Comparison of ENCODE assay signal across 8 cellular contexts in genomic region chr4:184805462-184806245, GRCh38. TPM values are rescaled to one million over a fixed set of nuclear protein-coding genes. Genes with fewer than 3 reads are reported as not detected.
DNase-seq lines count a peak whose midpoint lies in the region; ATAC-seq, FAIRE-seq and TF ChIP-seq lines count a peak whose summit lies in the region.

No MANE protein-coding gene starts in this region.

- intact Hi-C loops in HepG2 (cut with micrococcal nuclease; ENCODE audit: unreplicated experiment): loop anchor here (10.0 kb wide), 1 partner anchor 179 kb away; no protein-coding TSS in a partner anchor
- intact Hi-C loops in sigmoid colon (cut with DNase I): no loop called here

- ATAC-seq in GM19328 (IDR thresholded peaks at IDR 0.05; ENCODE audit: unreplicated experiment) (peak; percentile 52), HG03354 (IDR thresholded peaks at IDR 0.05; ENCODE audit: poor library complexity, severe bottlenecking, unreplicated experiment) (peak; percentile 48), HepG2 (peak; percentile 57), GM18907 (IDR thresholded peaks at IDR 0.05; ENCODE audit: unreplicated experiment) (no peak), HG02840 (IDR thresholded peaks at IDR 0.05; ENCODE audit: low FRiP score, unreplicated experiment) (no peak)

- no peak overlapping the region for H3K4me3 ChIP-seq in HepG2 (replicated peaks in 1 of 3; ENCODE audit: insufficient read depth in 1 of 3, low read depth in 2 of 3, low read length in 3 of 3)
- H3K4me3 ChIP-seq in sigmoid colon: no peak overlapping the region

- H3K27ac ChIP-seq in angular gyrus (ENCODE audit: low read depth, low read length) (peak overlapping the region; percentile 90), HepG2 (ENCODE audit: extremely low read length, insufficient read depth, low read length) (no peak overlapping the region), sigmoid colon (peak overlapping the region in 1 of 4 donors; percentile 5)

- H3K4me1 ChIP-seq in HepG2 (ENCODE audit: insufficient read depth, low read length) (peaks cover 51% of the 10 kb centered on the region), sigmoid colon (peaks cover 0 to 53% (median 48%) of the 10 kb centered on the region in 4 donors)

- no peak for TF ChIP-seq RAD21 in HepG2 (CRISPR knock-in tag; IDR thresholded peaks at IDR 0.05)

- in situ Hi-C loops in HepG2 (cut with HindIII; ENCODE audit: extremely low pct_ligation_motif_present, low pct_unique_long_range_greater_than_20kb): no loop called here

- H3K27me3 ChIP-seq in HepG2 (ENCODE audit: control insufficient read depth in 1 of 2, insufficient read depth in 2 of 2, low read length in 2 of 2): no peaks in the 10 kb centered on the region
- no peaks in the 10 kb centered on the region for H3K27me3 ChIP-seq in sigmoid colon

- H4K20me1 ChIP-seq in HepG2 (ENCODE audit: insufficient read depth, low read length): no peaks in the 10 kb centered on the region

- H3K9me3 ChIP-seq in HepG2 (ENCODE audit: low read length): no peaks in the 10 kb centered on the region
- H3K9me3 ChIP-seq in sigmoid colon: no peaks in the 10 kb centered on the region

- peaks cover 6% of the 10 kb centered on the region for H3K79me2 ChIP-seq in HepG2 (ENCODE audit: insufficient read depth, low read length)

- H3K36me3 ChIP-seq in HepG2 (replicated peaks in 1 of 2; ENCODE audit: control insufficient read depth in 1 of 2, insufficient read depth in 2 of 2, low read length in 2 of 2) (peaks cover 0 to 1% of the 10 kb centered on the region in 2 experiments; a peak in 2 of 5 replicates), sigmoid colon (no peaks in the 10 kb centered on the region)

- BruUV-seq in HepG2 (replicated peaks; lab: Mats Ljungman, UMichigan): no TSS peak

- TF ChIP-seq EP300 in HepG2 (IDR thresholded peaks at IDR 0.05; ENCODE audit: low read depth in 2 of 2, low read length in 2 of 2) (no peak), HepG2 (CRISPR knock-in tag; IDR thresholded peaks at IDR 0.05; ENCODE audit: borderline replicate concordance) (no peak), sigmoid colon (IDR thresholded peaks at IDR 0.05) (no peak)

- POLR2A ChIA-PET in HepG2 (lab: Yijun Ruan, JAX): no interaction called here

- DNase-seq in HepG2 (ENCODE audit: low spot score) (no peak), NCI-H446 (lab: John Stamatoyannopoulos, UW) (no peak), sigmoid colon (no peak)

- no peak for TF ChIP-seq POLR2A in HepG2 (IDR thresholded peaks at IDR 0.05; ENCODE audit: insufficient read depth in 1 of 2, low read depth in 2 of 2, low read length in 2 of 2)
- no peak for TF ChIP-seq POLR2A in sigmoid colon (IDR thresholded peaks at IDR 0.05)

- WGBS in HepG2 (ENCODE audit: low lambda C conversion rate): 73% methylated on average over 11 of the region's 12 CpGs
- WGBS in sigmoid colon, 2 donors: 38 to 77% methylated on average over 12 of the region's 12 CpGs

- no peak overlapping the region for H2AFZ ChIP-seq in HepG2 (ENCODE audit: low read length)

- 0 out of 2 replicates have a peak overlapping the region, but pooled peaks have one; percentile 6 for H3K4me2 ChIP-seq in HepG2 (ENCODE audit: low read depth, low read length)

- no peak overlapping the region for H3K9ac ChIP-seq in HepG2 (ENCODE audit: insufficient read depth, low read depth, low read length)

- CTCF ChIA-PET in HepG2 (lab: Yijun Ruan, JAX; ENCODE audit: low intra/inter-chr PET ratio, low total read pairs): no interaction called here

- FAIRE-seq in HepG2 (lab: Jason Lieb, UNC): no peak

- TF ChIP-seq CTCF in HepG2 (CRISPR knock-in tag; IDR thresholded peaks at IDR 0.05): no peak
- TF ChIP-seq CTCF in sigmoid colon (IDR thresholded peaks at IDR 0.05): no peak

TF ChIP-seq in HepG2, 621 proteins besides CTCF, POLR2A, EP300 and RAD21 (continues in another document):
- TF ChIP-seq ZNF24 (IDR thresholded peaks at IDR 0.05) (no peak), USF2 (IDR thresholded peaks at IDR 0.05; ENCODE audit: low read depth, low read length) (0 out of 2 replicates have a peak, but pooled peaks have one; percentile 3), USF2 (CRISPR knock-in tag; IDR thresholded peaks at IDR 0.05; ENCODE audit: borderline replicate concordance) (no peak), RXRA (CRISPR knock-in tag; IDR thresholded peaks at IDR 0.05) (peak; percentile 28; the same call in 1 of the 2 replicates)
- TF ChIP-seq, protein P1, sequence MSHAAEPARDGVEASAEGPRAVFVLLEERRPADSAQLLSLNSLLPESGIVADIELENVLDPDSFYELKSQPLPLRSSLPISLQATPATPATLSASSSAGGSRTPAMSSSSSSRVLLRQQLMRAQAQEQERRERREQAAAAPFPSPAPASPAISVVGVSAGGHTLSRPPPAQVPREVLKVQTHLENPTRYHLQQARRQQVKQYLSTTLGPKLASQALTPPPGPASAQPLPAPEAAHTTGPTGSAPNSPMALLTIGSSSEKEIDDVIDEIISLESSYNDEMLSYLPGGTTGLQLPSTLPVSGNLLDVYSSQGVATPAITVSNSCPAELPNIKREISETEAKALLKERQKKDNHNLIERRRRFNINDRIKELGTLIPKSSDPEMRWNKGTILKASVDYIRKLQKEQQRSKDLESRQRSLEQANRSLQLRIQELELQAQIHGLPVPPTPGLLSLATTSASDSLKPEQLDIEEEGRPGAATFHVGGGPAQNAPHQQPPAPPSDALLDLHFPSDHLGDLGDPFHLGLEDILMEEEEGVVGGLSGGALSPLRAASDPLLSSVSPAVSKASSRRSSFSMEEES (CRISPR knock-in tag; IDR thresholded peaks at IDR 0.05): peak; percentile 33; the same call in 1 of the 2 replicates
- TF ChIP-seq, protein P2, sequence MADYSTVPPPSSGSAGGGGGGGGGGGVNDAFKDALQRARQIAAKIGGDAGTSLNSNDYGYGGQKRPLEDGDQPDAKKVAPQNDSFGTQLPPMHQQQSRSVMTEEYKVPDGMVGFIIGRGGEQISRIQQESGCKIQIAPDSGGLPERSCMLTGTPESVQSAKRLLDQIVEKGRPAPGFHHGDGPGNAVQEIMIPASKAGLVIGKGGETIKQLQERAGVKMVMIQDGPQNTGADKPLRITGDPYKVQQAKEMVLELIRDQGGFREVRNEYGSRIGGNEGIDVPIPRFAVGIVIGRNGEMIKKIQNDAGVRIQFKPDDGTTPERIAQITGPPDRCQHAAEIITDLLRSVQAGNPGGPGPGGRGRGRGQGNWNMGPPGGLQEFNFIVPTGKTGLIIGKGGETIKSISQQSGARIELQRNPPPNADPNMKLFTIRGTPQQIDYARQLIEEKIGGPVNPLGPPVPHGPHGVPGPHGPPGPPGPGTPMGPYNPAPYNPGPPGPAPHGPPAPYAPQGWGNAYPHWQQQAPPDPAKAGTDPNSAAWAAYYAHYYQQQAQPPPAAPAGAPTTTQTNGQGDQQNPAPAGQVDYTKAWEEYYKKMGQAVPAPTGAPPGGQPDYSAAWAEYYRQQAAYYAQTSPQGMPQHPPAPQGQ (CRISPR knock-in tag; IDR thresholded peaks at IDR 0.05; ENCODE audit: borderline replicate concordance): no peak

RNA-seq across cellular contexts. Expression of gene ACSL1, which starts 20.1 kb away (rescaled TPM):
- 29.8 and 38.2 TPM in 2 replicates for total RNA-seq in HepG2 (2016; rRNA removed; fragmentation: Illumina TruSeq; extraction: Trizol)
- 5.1 and 5.5 TPM in 2 replicates for total RNA-seq in HepG2 (2016; cell fraction: cytosol; rRNA removed; fragmentation: Illumina TruSeq; extraction: Trizol; ENCODE audit: low read depth)
- total RNA-seq in HepG2 (2016; cell fraction: insoluble cytoplasmic fraction; rRNA removed; fragmentation: Illumina TruSeq; extraction: Trizol): 27.7 and 32.5 TPM in 2 replicates
- total RNA-seq in HepG2 (2016; cell fraction: membrane; rRNA removed; fragmentation: Illumina TruSeq; extraction: Trizol): 15.6 and 17.1 TPM in 2 replicates
- 33.0 and 35.9 TPM in 2 replicates for total RNA-seq in HepG2 (2016; cell fraction: nucleus; rRNA removed; fragmentation: Illumina TruSeq; extraction: Trizol)
- polyA plus RNA-seq in HepG2 (2011; rRNA removed): 10.0 and 14.3 TPM in 2 replicates
- polyA plus RNA-seq in HepG2 (2011; cell fraction: cytosol; rRNA removed): 5.5 and 11.2 TPM in 2 replicates
- polyA plus RNA-seq in HepG2 (2011; cell fraction: nucleus; rRNA removed): 10.0 and 18.6 TPM in 2 replicates
- polyA plus RNA-seq in HepG2 (2012): 8.5 and 20.6 TPM in 2 replicates
- polyA plus RNA-seq in HepG2 (2016; cell fraction: cytosol; fragmentation: Illumina TruSeq; extraction: Trizol; ENCODE audit: low read depth): 3.5 and 4.7 TPM in 2 replicates
- polyA plus RNA-seq in HepG2 (2016; cell fraction: insoluble cytoplasmic fraction; fragmentation: Illumina TruSeq; extraction: Trizol; ENCODE audit: low read depth): 31.0 and 31.7 TPM in 2 replicates
- 10.4 and 12.2 TPM in 2 replicates for polyA plus RNA-seq in HepG2 (2016; cell fraction: membrane; fragmentation: Illumina TruSeq; extraction: Trizol; ENCODE audit: low read depth)
- polyA plus RNA-seq in HepG2 (2016; cell fraction: nucleus; fragmentation: Illumina TruSeq; extraction: Trizol; ENCODE audit: insufficient read depth, low read depth): 44.4 and 47.7 TPM in 2 replicates
- 14.8 and 18.9 TPM in 2 replicates for polyA minus RNA-seq in HepG2 (2011; rRNA and poly(A)+ RNA removed; ENCODE audit: low replicate concordance)
- polyA minus RNA-seq in HepG2 (2011; cell fraction: cytosol; rRNA and poly(A)+ RNA removed): 11.4 and 23.7 TPM in 2 replicates
- 11.5 and 23.1 TPM in 2 replicates for polyA minus RNA-seq in HepG2 (2011; cell fraction: nucleus; rRNA and poly(A)+ RNA removed)
- total RNA-seq in sigmoid colon: 100 to 1,000 TPM in 2 of 4 donors, 10 to 100 TPM in 2; 37.8 to 118 (median 72.3) TPM
- 100 to 1,000 TPM in 1 of 3 donors, 10 to 100 TPM in 2; 31.7 to 121 (median 57.1) TPM for polyA plus RNA-seq in sigmoid colon

Comparison
In these comparisons a context has a peak if more than half of its experiments do, and no peak if none do; other contexts are left out.
1. ATAC-seq: peak in GM19328 (single experiment), HG03354 (single experiment) and HepG2 (single experiment); none in GM18907 (single experiment) and HG02840 (single experiment).